27 cellular contexts compared by ENCODE assay signal in genomic region chr12:83690465-83690864, GRCh38.
"Had no signal": no experiment of that assay in that cellular context is flagged by ENCODE, and none has a peak within 500 bp of the region (broad histone marks: within the 10 kb centered on the region; RNA-seq: fewer than 3 reads in every experiment).

No MANE protein-coding gene starts in this region.

- H3K36me3 ChIP-seq: left ventricle myocardium inferior, pancreas, prostate gland, transverse colon, upper lobe of left lung had no signal

- DNase-seq: hypothalamus; immature natural killer cell; left ventricle myocardium inferior; midbrain; mucosa of descending colon; naive thymus-derived CD4-positive, alpha-beta T cell; pancreas; posterior cingulate gyrus; retina; right cardiac atrium; stimulated activated CD4-positive, alpha-beta T cell treated with anti-CD3 and anti-CD28 coated beads, Interleukin-12 subunit alpha, Interleukin-12 subunit beta, amount 100 ng/mL, for 4 hours; stimulated activated CD4-positive, alpha-beta T cell treated with anti-CD3 and anti-CD28 coated beads, Interleukin-15, amount 100 ng/mL, for 24 hours; stimulated activated CD4-positive, alpha-beta T cell treated with anti-CD3 and anti-CD28 coated beads, Interleukin-2, amount 100 ng/mL, for 24 hours; stimulated activated CD4-positive, alpha-beta T cell treated with anti-CD3 and anti-CD28 coated beads, Interleukin-4, amount 100 ng/mL, for 1 hour; stimulated activated naive CD4-positive, alpha-beta T cell treated with Interleukin-2 at 50 U/mL for 16 hours; stimulated activated naive CD8-positive, alpha-beta T cell treated with anti-CD3 and anti-CD28 coated beads, Interleukin-15, amount 100 ng/mL, for 72 hours; substantia nigra; transverse colon; upper lobe of left lung had no signal

- ATAC-seq: mucosa of descending colon; naive thymus-derived CD4-positive, alpha-beta T cell; natural killer cell treated with Interleukin-12 subunit alpha and Interleukin-12 subunit beta and Interleukin-15 and Interleukin-18, amount 100 ng/mL, for 72 hours; pancreas; right cardiac atrium; sciatic nerve; stimulated activated naive CD8-positive, alpha-beta T cell treated with anti-CD3 and anti-CD28 coated beads, Interleukin-15, amount 100 ng/mL, for 72 hours had no signal

- H3K36me3 Mint-ChIP-seq: immature natural killer cell; memory B cell; naive thymus-derived CD4-positive, alpha-beta T cell had no signal

- FAIRE-seq: islet of Langerhans, pancreas, urothelium cell line had no signal

- H3K27me3 Mint-ChIP-seq: memory B cell; naive thymus-derived CD4-positive, alpha-beta T cell; natural killer cell treated with Interleukin-12 subunit alpha and Interleukin-12 subunit beta and Interleukin-15 and Interleukin-18, amount 100 ng/mL, for 72 hours; stimulated activated naive CD8-positive, alpha-beta T cell treated with anti-CD3 and anti-CD28 coated beads, Interleukin-15, amount 100 ng/mL, for 72 hours had no signal

- H3K4me1 Mint-ChIP-seq: immature natural killer cell; memory B cell; naive thymus-derived CD4-positive, alpha-beta T cell; stimulated activated naive CD8-positive, alpha-beta T cell treated with anti-CD3 and anti-CD28 coated beads, Interleukin-15, amount 100 ng/mL, for 72 hours had no signal

- H3K4me1 ChIP-seq: left ventricle myocardium inferior, pancreas, prostate gland, transverse colon, upper lobe of left lung had no signal

- H3K27me3 ChIP-seq: pancreas, transverse colon, upper lobe of left lung had no signal

- H3K4me3 Mint-ChIP-seq: immature natural killer cell; memory B cell; naive thymus-derived CD4-positive, alpha-beta T cell; natural killer cell treated with Interleukin-12 subunit alpha and Interleukin-12 subunit beta and Interleukin-15 and Interleukin-18, amount 100 ng/mL, for 72 hours; stimulated activated naive CD8-positive, alpha-beta T cell treated with anti-CD3 and anti-CD28 coated beads, Interleukin-15, amount 100 ng/mL, for 72 hours had no signal

- H3K27ac Mint-ChIP-seq: immature natural killer cell; memory B cell; naive thymus-derived CD4-positive, alpha-beta T cell; natural killer cell treated with Interleukin-12 subunit alpha and Interleukin-12 subunit beta and Interleukin-15 and Interleukin-18, amount 100 ng/mL, for 72 hours; stimulated activated naive CD8-positive, alpha-beta T cell treated with anti-CD3 and anti-CD28 coated beads, Interleukin-15, amount 100 ng/mL, for 72 hours had no signal

- H3K4me3 ChIP-seq: left ventricle myocardium inferior, lung, mucosa of descending colon, pancreas, prostate gland, skin epidermis, transverse colon, upper lobe of left lung had no signal

- H3K27ac ChIP-seq: left ventricle myocardium inferior, pancreas, prostate gland, skin epidermis, transverse colon, upper lobe of left lung had no signal
